Comparison of ENCODE assay signal across 21 cellular contexts in genomic region chr22:49717322-49717919, GRCh38.
A peak's percentile ranks its signal among the peaks of the same experiment; 100 is the strongest.
DNase-seq lines count a peak whose midpoint lies in the region; ATAC-seq and FAIRE-seq lines count a peak whose summit lies in the region.
"Had no signal": no experiment of that assay in that cellular context is flagged by ENCODE, and none has a peak within 500 bp of the region (broad histone marks: within the 10 kb centered on the region; RNA-seq: fewer than 3 reads in every experiment).

No MANE protein-coding gene starts in this region.

- no peaks in the 10 kb centered on the region for H3K9me3 ChIP-seq in mesenchymal stem cell (ENCODE audit: control insufficient read depth, low read length)

- H2BK15ac ChIP-seq in mesenchymal stem cell (ENCODE audit: low read depth, poor library complexity, severe bottlenecking), result no peak overlapping the region

- H3K9ac ChIP-seq in mesenchymal stem cell (ENCODE audit: low read length), result no peak overlapping the region
- H3K9ac ChIP-seq: GM23248 had no signal

- H3K79me1 ChIP-seq in mesenchymal stem cell (replicated peaks; ENCODE audit: low read length, poor library complexity, severe bottlenecking), result no peaks in the 10 kb centered on the region

- H2AFZ ChIP-seq in mesenchymal stem cell (ENCODE audit: low read depth, low read length), result no peak overlapping the region
- H2AFZ ChIP-seq: GM23248 had no signal

- H4K8ac ChIP-seq in mesenchymal stem cell (ENCODE audit: low read length), result no peak overlapping the region

- H3K23ac ChIP-seq in mesenchymal stem cell (ENCODE audit: low read length in 2 of 2), result no peak overlapping the region

- 66% methylated on average over 23 of the region's 24 CpGs for WGBS in mesenchymal stem cell

- peak overlapping the region; percentile 20 for H4K91ac ChIP-seq in mesenchymal stem cell (ENCODE audit: low read length)

- H2BK120ac ChIP-seq in mesenchymal stem cell (ENCODE audit: low read depth, low read length), result no peak overlapping the region

- H3K4me3 ChIP-seq in mesenchymal stem cell (ENCODE audit: insufficient read depth in 1 of 2, low read depth in 1 of 2, low read length in 2 of 2), result no peak overlapping the region
- H3K4me3 ChIP-seq: GM12878, GM23248, SK-N-MC had no signal

- H3K18ac ChIP-seq in mesenchymal stem cell (ENCODE audit: low read depth in 1 of 2, low read length in 2 of 2), result no peak overlapping the region

- H3K27ac ChIP-seq in mesenchymal stem cell (ENCODE audit: low read length, poor library complexity, severe bottlenecking), result no peak overlapping the region
- H3K27ac ChIP-seq: GM23248, RWPE1, SK-N-MC had no signal

- DNase-seq in activated effector memory CD4-positive, alpha-beta T cell treated with anti-CD3 and anti-CD28 coated beads, Interleukin-2, amount 50 U/mL, for 16 hours, result peak; percentile 49
- no peak for DNase-seq in activated effector memory CD4-positive, alpha-beta T cell treated with Interleukin-2 at 50 U/mL for 16 hours
- DNase-seq in NCI-H526 (lab: John Stamatoyannopoulos, UW), result peak; percentile 69 to 91
- no peak for DNase-seq in mesenchymal stem cell
- DNase-seq in urothelium cell line (ENCODE audit: low spot score), result no peak
- no peak for DNase-seq in NCI-H2227 treated with DMSO at 0.1 percent for 48 hours (lab: John Stamatoyannopoulos, UW)
- no peak for DNase-seq in Ammon's horn (ENCODE audit: low spot score)
- DNase-seq: GM23248, MV-4-11, NCI-H1694 treated with DMSO at 0.1 percent for 48 hours, NCI-H2081 treated with DMSO at 0.1 percent for 48 hours, NCI-H2171 treated with DMSO at 0.1 percent for 48 hours, NCI-H446, NCI-H69, SHP77 treated with DMSO at 0.1 percent for 48 hours had no signal

- ATAC-seq in GM19351 (IDR thresholded peaks at IDR 0.05; ENCODE audit: unreplicated experiment), result no peak
- ATAC-seq: GM12878, HCT116 had no signal

- H2BK12ac ChIP-seq in mesenchymal stem cell (ENCODE audit: low read length in 2 of 2), result no peak overlapping the region

- no peak overlapping the region for H3K4ac ChIP-seq in mesenchymal stem cell (ENCODE audit: low read depth in 1 of 2, low read length in 2 of 2)

- H2AK5ac ChIP-seq in mesenchymal stem cell (ENCODE audit: low read length, severe bottlenecking), result no peak overlapping the region

- no peak overlapping the region for H3K14ac ChIP-seq in mesenchymal stem cell (ENCODE audit: low read length in 2 of 2)

- no peaks in the 10 kb centered on the region for H3K36me3 ChIP-seq in mesenchymal stem cell (ENCODE audit: control insufficient read depth in 1 of 2, insufficient read depth in 2 of 2, low read depth in 1 of 2, low read length in 2 of 2)

- peak; percentile 59 for FAIRE-seq in urothelium cell line (lab: Jason Lieb, UNC)
- FAIRE-seq: A204.1, GM12878 had no signal

- H3K4me2 ChIP-seq in mesenchymal stem cell (ENCODE audit: low read length, poor library complexity, severe bottlenecking), result no peak overlapping the region

- peaks cover 1% of the 10 kb centered on the region for H3K4me1 ChIP-seq in mesenchymal stem cell (ENCODE audit: control insufficient read depth, insufficient read depth, low read depth, low read length)

- no peak overlapping the region for H2BK5ac ChIP-seq in mesenchymal stem cell (ENCODE audit: low read depth, low read length, poor library complexity, severe bottlenecking)

- peaks cover 2 to 5% of the 10 kb centered on the region in 2 experiments for H3K27me3 ChIP-seq in mesenchymal stem cell (ENCODE audit: control insufficient read depth in 1 of 2, insufficient read depth in 1 of 2, low read length in 2 of 2)

Comparison
In these comparisons a context has a peak if more than half of its experiments do, and no peak if none do; other contexts are left out.
1. DNase-seq: peak in activated effector memory CD4-positive, alpha-beta T cell treated with anti-CD3 and anti-CD28 coated beads, Interleukin-2, amount 50 U/mL, for 16 hours (single experiment) and NCI-H526 (2 of 2); none in activated effector memory CD4-positive, alpha-beta T cell treated with Interleukin-2 at 50 U/mL for 16 hours (single experiment), mesenchymal stem cell (single experiment), urothelium cell line (single experiment), NCI-H2227 treated with DMSO at 0.1 percent for 48 hours (single experiment) and Ammon's horn (single experiment).